ENCODE assay signal across 21 cellular contexts in genomic region chr11:72242141-72242540, GRCh38. TPM values are rescaled to one million over a fixed set of nuclear protein-coding genes. Genes with fewer than 3 reads are reported as not detected.
DNase-seq lines count a peak whose midpoint lies in the region; ATAC-seq and TF ChIP-seq lines count a peak whose summit lies in the region.
"Had no signal": no experiment of that assay in that cellular context is flagged by ENCODE, and none has a peak within 500 bp of the region (broad histone marks: within the 10 kb centered on the region; RNA-seq: fewer than 3 reads in every experiment).

No MANE protein-coding gene starts in this region.

- peaks cover 10% of the 10 kb centered on the region for H4K20me1 ChIP-seq in GM23338 (replicated peaks; ENCODE audit: insufficient read depth)

- peaks cover 40% of the 10 kb centered on the region for H3K4me1 Mint-ChIP-seq in GM23338
- H3K4me1 Mint-ChIP-seq in brain: peaks cover 34% of the 10 kb centered on the region
- peaks cover 20% of the 10 kb centered on the region for H3K4me1 Mint-ChIP-seq in nephron

- ATAC-seq in GM23338: no peak
- ATAC-seq in HG02870 (IDR thresholded peaks at IDR 0.05; ENCODE audit: unreplicated experiment): no peak
- ATAC-seq: A549 had no signal

- H3K4me3 Mint-ChIP-seq in GM23338 (peak overlapping the region; percentile 7; the same call in 1 of the 3 replicates), brain (peak overlapping the region in 4 of 5 experiments; percentile 2 to 79 (median 23)), nephron (peak overlapping the region; percentile 20 to 54 (median 45))

- TF ChIP-seq POLR2A in suprapubic skin (IDR thresholded peaks at IDR 0.05): no peak
- TF ChIP-seq POLR2A in erythroblast (IDR thresholded peaks at IDR 0.05; ENCODE audit: low read length): no peak

- H3K36me3 Mint-ChIP-seq in GM23338 (ENCODE audit: low read depth): peaks cover 8% of the 10 kb centered on the region
- no peaks in the 10 kb centered on the region for H3K36me3 Mint-ChIP-seq in brain
- peaks cover 7% of the 10 kb centered on the region for H3K36me3 Mint-ChIP-seq in nephron (ENCODE audit: low read depth)

- H3K4me2 ChIP-seq in GM23338: no peak overlapping the region
- H3K4me2 ChIP-seq: A549 had no signal

- H3K27me3 ChIP-seq in GM23338 (ENCODE audit: insufficient read depth) (peaks cover 89% of the 10 kb centered on the region), suprapubic skin (peaks cover 68% of the 10 kb centered on the region)

- 95% methylated on average over 2 of the region's 2 CpGs for WGBS in suprapubic skin

- H3F3A ChIP-seq in GM23338 (replicated peaks; ENCODE audit: low read depth): 0 out of 2 replicates have a peak, but pooled peaks cover 9% of the 10 kb centered on the region

- H3K9me3 ChIP-seq in suprapubic skin: no peaks in the 10 kb centered on the region

- DNase-seq in AG08396 (ENCODE audit: low spot score) (peak; percentile 12), GM23338 (ENCODE audit: low spot score) (no peak), cerebellar nuclear complex (lab: John Stamatoyannopoulos, UW) (no peak), suprapubic skin (ENCODE audit: low spot score in 2 of 2) (no peak), erythroblast (lab: John Stamatoyannopoulos, UW) (no peak)
- DNase-seq: C1 segment of cervical spinal cord, DMS79, KBM-7, NCI-H1417, NCI-H187 treated with DMSO at 0.1 percent for 48 hours, NCI-H2227 treated with DMSO at 0.1 percent for 48 hours, NCI-H510A treated with DMSO at 0.1 percent for 48 hours, NCI-H774, SHP77 treated with DMSO at 0.1 percent for 48 hours had no signal

- H3K9me3 Mint-ChIP-seq in GM23338 (peaks cover 4% of the 10 kb centered on the region; the same call in 2 of the 3 replicates), brain (peaks cover 4 to 19% (median 4%) of the 10 kb centered on the region in 5 experiments), nephron (peaks cover 4% of the 10 kb centered on the region)

- H3K9me2 ChIP-seq in GM23338 (ENCODE audit: insufficient read depth): no peaks in the 10 kb centered on the region

- H3K27ac Mint-ChIP-seq in GM23338 (no peak overlapping the region), brain (no peak overlapping the region), nephron (no peak overlapping the region)

- TF ChIP-seq CTCF in GM23338 (conservative IDR thresholded peaks at IDR 0.05; ENCODE audit: low read depth in 2 of 2): no peak
- no peak for TF ChIP-seq CTCF in brain (conservative IDR thresholded peaks at IDR 0.05)
- no peak for TF ChIP-seq CTCF in nephron (IDR thresholded peaks at IDR 0.05; ENCODE audit: unreplicated experiment in 3 of 3)
- TF ChIP-seq CTCF in suprapubic skin (IDR thresholded peaks at IDR 0.05): no peak

- H3K36me3 ChIP-seq in GM23338 (ENCODE audit: insufficient read depth): no peaks in the 10 kb centered on the region
- H3K36me3 ChIP-seq in suprapubic skin: peaks cover 8% of the 10 kb centered on the region

- no peaks in the 10 kb centered on the region for H3K79me2 ChIP-seq in GM23338 (replicated peaks; ENCODE audit: insufficient read depth)

- H3K27me3 Mint-ChIP-seq in GM23338 (ENCODE audit: insufficient read depth, low read depth, poor library complexity): peaks cover 50% of the 10 kb centered on the region
- H3K27me3 Mint-ChIP-seq in brain: peaks cover 51% of the 10 kb centered on the region
- H3K27me3 Mint-ChIP-seq in nephron (ENCODE audit: low read depth): peaks cover 48% of the 10 kb centered on the region

- H3K27ac ChIP-seq in GM23338 (ENCODE audit: low read depth) (no peak overlapping the region), suprapubic skin (no peak overlapping the region)
- H3K27ac ChIP-seq: A549 had no signal

- H3K4me1 ChIP-seq in GM23338 (ENCODE audit: insufficient read depth) (peaks cover 35% of the 10 kb centered on the region), suprapubic skin (peaks cover 53% of the 10 kb centered on the region)

- TF ChIP-seq EP300 in suprapubic skin (IDR thresholded peaks at IDR 0.05): no peak

- H2AFZ ChIP-seq in GM23338: no peak overlapping the region

- no peak overlapping the region for H3K4me3 ChIP-seq in GM23338
- H3K4me3 ChIP-seq in suprapubic skin: no peak overlapping the region
- H3K4me3 ChIP-seq: A549 had no signal

TF ChIP-seq in GM23338, 12 proteins besides CTCF, POLR2A, EP300 and RAD21:
- TF ChIP-seq EZH2 (IDR thresholded peaks at IDR 0.05; ENCODE audit: low read depth, unreplicated experiment) (peak; percentile 44), STAT1 (IDR thresholded peaks at IDR 0.05; ENCODE audit: unreplicated experiment) (no peak)

RNA-seq across cellular contexts. Expression of gene PHOX2A, which starts 1.8 kb away (rescaled TPM):
- total RNA-seq in GM23338 (2014; rRNA removed; shearing (Covaris generic)): not detected in 2 replicates
- polyA plus RNA-seq in GM23338 (2016; fragmentation: Nextera tagmentation; extraction: Ambion mirVana): 0.23 and 0.31 TPM in 2 replicates
- 9.1 TPM for polyA plus RNA-seq in brain (ENCODE audit: insufficient read depth, low read depth, low replicate concordance)
- total RNA-seq in suprapubic skin: not detected
- total RNA-seq: H1, OCI-LY7, RPMI7951 had no signal
- polyA plus RNA-seq: A549 had no signal

RNA-seq across cellular contexts. Expression of gene INPPL1, which starts 17.6 kb away (rescaled TPM):
- total RNA-seq in GM23338 (2014; rRNA removed; shearing (Covaris generic)): 54.3 and 54.7 TPM in 2 replicates
- polyA plus RNA-seq in GM23338 (2016; fragmentation: Nextera tagmentation; extraction: Ambion mirVana) (15.5 and 21.5 TPM in 2 replicates), brain (ENCODE audit: insufficient read depth, low read depth, low replicate concordance) (275 TPM)
- total RNA-seq in suprapubic skin: 100 to 1,000 TPM in 1 of 4 donors, 10 to 100 TPM in 3; 31.0 to 102 (median 63.1) TPM

RNA-seq across cellular contexts. Expression of gene FOLR2, which starts 25.5 kb away (rescaled TPM):
- total RNA-seq in GM23338 (2014; rRNA removed; shearing (Covaris generic)): not detected in 2 replicates
- polyA plus RNA-seq in GM23338 (2016; fragmentation: Nextera tagmentation; extraction: Ambion mirVana) (not detected in 2 replicates), brain (ENCODE audit: insufficient read depth, low read depth, low replicate concordance) (13.7 TPM)
- total RNA-seq in suprapubic skin: 10 to 100 TPM in 1 of 4 donors, 1 to 10 TPM in 3; 3.1 to 10.1 (median 5.1) TPM
- total RNA-seq: H1, RPMI7951 had no signal
- polyA plus RNA-seq: A549, H1 had no signal

RNA-seq across cellular contexts. Expression of gene FOLR1, which starts 50.2 kb away (rescaled TPM):
- total RNA-seq in GM23338 (2014; rRNA removed; shearing (Covaris generic)): 0.27 TPM in 1 of 2 replicates, not detected in the other
- 0.42 and 0.68 TPM in 2 replicates for polyA plus RNA-seq in GM23338 (2016; fragmentation: Nextera tagmentation; extraction: Ambion mirVana)
- polyA plus RNA-seq in brain (ENCODE audit: insufficient read depth, low read depth, low replicate concordance): 18.6 TPM
- 1 to 10 TPM in 3 of 4 donors, not detected in 1; 1.5 to 4.3 (median 4.3) TPM for total RNA-seq in suprapubic skin
- total RNA-seq: H1, OCI-LY7, RPMI7951 had no signal
